In genomic region chr6:26309731-26310142, GRCh38 we compare ENCODE assay signal across 10 cellular contexts. TPM values are rescaled to one million over a fixed set of nuclear protein-coding genes. Genes with fewer than 3 reads are reported as not detected.
DNase-seq lines count a peak whose midpoint lies in the region; ATAC-seq and TF ChIP-seq lines count a peak whose summit lies in the region.
"Had no signal": no experiment of that assay in that cellular context is flagged by ENCODE, and none has a peak within 500 bp of the region (broad histone marks: within the 10 kb centered on the region; RNA-seq: fewer than 3 reads in every experiment).

No MANE protein-coding gene starts in this region.

- no peaks in the 10 kb centered on the region for H3K9me3 Mint-ChIP-seq in MCF 10A (ENCODE audit: unreplicated experiment)

- H3K36me3 Mint-ChIP-seq in MCF 10A (ENCODE audit: insufficient read depth, unreplicated experiment) = peaks cover 35% of the 10 kb centered on the region

- no TSS peak for BruUV-seq in MCF 10A (replicated peaks; lab: Mats Ljungman, UMichigan)

- H3K9me3 ChIP-seq in breast epithelium = no peaks in the 10 kb centered on the region
- H3K9me3 ChIP-seq: adrenal gland had no signal

- peak; percentile 34 for ATAC-seq in stimulated activated naive CD8-positive, alpha-beta T cell treated with anti-CD3 and anti-CD28 coated beads, Interleukin-15, Interleukin-2, amounts not matched to agents 100 U/mL and 50 U/mL, for 24 hours
- ATAC-seq: left colon had no signal

- H3K27me3 ChIP-seq in breast epithelium = no peaks in the 10 kb centered on the region
- H3K27me3 ChIP-seq: adrenal gland had no signal

- H3K27me3 Mint-ChIP-seq in MCF 10A (ENCODE audit: insufficient read depth, unreplicated experiment) = no peaks in the 10 kb centered on the region

- no peak for TF ChIP-seq POLR2A in breast epithelium (IDR thresholded peaks at IDR 0.05)

- TF ChIP-seq CTCF in MCF 10A (IDR thresholded peaks at IDR 0.05; ENCODE audit: unreplicated experiment) (no peak), breast epithelium (IDR thresholded peaks at IDR 0.05) (no peak)

- POLR2A ChIA-PET in MCF 10A (lab: Yijun Ruan, JAX) = interaction anchor here (0.6 to 7.5 kb wide), 20 partner anchors 9 to 1583 kb away, joined by 3 to 89 read pairs (median 4); a partner anchor contains a TSS

- peaks cover 30% of the 10 kb centered on the region for H3K4me1 Mint-ChIP-seq in MCF 10A (ENCODE audit: insufficient read depth, unreplicated experiment)

- H3K4me1 ChIP-seq in breast epithelium = no peaks in the 10 kb centered on the region

- no peak overlapping the region for H3K27ac ChIP-seq in breast epithelium
- H3K27ac ChIP-seq: adrenal gland had no signal

- H3K4me3 ChIP-seq in breast epithelium = no peak overlapping the region
- H3K4me3 ChIP-seq: adrenal gland had no signal

- peak; percentile 76 for DNase-seq in MCF 10A (ENCODE audit: unreplicated experiment)
- no peak for DNase-seq in breast epithelium (ENCODE audit: low spot score in 2 of 2)
- DNase-seq in HT1080 (ENCODE audit: low read depth) = peak; percentile 98
- DNase-seq in astrocyte of the hippocampus (ENCODE audit: low read depth, low spot score) = peak; percentile 21
- no peak for DNase-seq in stimulated activated naive CD8-positive, alpha-beta T cell treated with anti-CD3 and anti-CD28 coated beads, Interleukin-15, Interleukin-2, amounts not matched to agents 100 U/mL and 50 U/mL, for 24 hours
- no peak for DNase-seq in DMS 273 treated with DMSO at 0.1 percent for 48 hours (lab: John Stamatoyannopoulos, UW)
- no peak for DNase-seq in NCI-H2196 treated with DMSO at 0.1 percent for 48 hours (lab: John Stamatoyannopoulos, UW; ENCODE audit: unreplicated experiment)
- DNase-seq in inferior parietal cortex (ENCODE audit: extremely low spot score) = no peak
- DNase-seq: adrenal gland, left colon had no signal

- CTCF ChIA-PET in MCF 10A (lab: Yijun Ruan, JAX) = interaction anchor here (0.6 to 1.3 kb wide), 7 partner anchors 12 to 133 kb away, joined by 3 to 8 read pairs (median 3); a partner anchor contains a TSS

- no peak overlapping the region for H3K27ac Mint-ChIP-seq in MCF 10A (ENCODE audit: low read depth, unreplicated experiment)

- intact Hi-C loops in MCF 10A (cut with micrococcal nuclease) (loop anchor here (5.0 to 10.0 kb wide), 2 partner anchors 92 to 1165 kb away; partner anchors contain the start of gene ZNF184), breast epithelium (cut with DNase I; ENCODE audit: low total_unique reads) (loop anchor here (10.0 kb wide), 1 partner anchor 245 kb away; no protein-coding TSS in a partner anchor)

- H3K36me3 ChIP-seq in breast epithelium = no peaks in the 10 kb centered on the region
- H3K36me3 ChIP-seq: adrenal gland had no signal

- H3K4me3 Mint-ChIP-seq in MCF 10A (ENCODE audit: unreplicated experiment) = no peak overlapping the region

RNA-seq across cellular contexts. Expression of gene BTN3A2, which starts 55.3 kb away (rescaled TPM):
- total RNA-seq in MCF 10A (2022) (9.9 and 16.4 TPM in 2 replicates), breast epithelium (10 to 100 TPM; 13.6 to 20.3 (median 13.8) TPM)
- 14.8 and 16.1 TPM in 2 replicates for total RNA-seq in HT1080 (2014; rRNA removed; shearing (Covaris generic))
- 21.6 and 28.0 TPM in 2 replicates for polyA plus RNA-seq in HT1080 (2015; cell fraction: cytosol; rRNA removed)
- polyA plus RNA-seq in HT1080 (2015; cell fraction: nucleus; rRNA removed) = 28.0 and 32.3 TPM in 2 replicates

Comparison
In these comparisons a context has a peak if more than half of its experiments do, and no peak if none do; other contexts are left out.
1. DNase-seq: peak in MCF 10A (single experiment), HT1080 (single experiment) and astrocyte of the hippocampus (single experiment); none in breast epithelium (0 of 2), stimulated activated naive CD8-positive, alpha-beta T cell treated with anti-CD3 and anti-CD28 coated beads, Interleukin-15, Interleukin-2, amounts not matched to agents 100 U/mL and 50 U/mL, for 24 hours (single experiment), DMS 273 treated with DMSO at 0.1 percent for 48 hours (single experiment), NCI-H2196 treated with DMSO at 0.1 percent for 48 hours (single experiment) and inferior parietal cortex (single experiment).